In genomic region chr9:133742849-133743444, GRCh38 we compare ENCODE assay signal across 1 cellular context.
A peak's percentile ranks its signal among the peaks of the same experiment; 100 is the strongest.
TF ChIP-seq lines count a peak whose summit lies in the region.

No MANE protein-coding gene starts in this region.

TF ChIP-seq in WTC11, 78 proteins besides CTCF, POLR2A, EP300 and RAD21 (continued from another document):
- TF ChIP-seq PRDM15 (CRISPR knock-in tag; IDR thresholded peaks at IDR 0.05) (no peak), ARID4B (CRISPR knock-in tag; IDR thresholded peaks at IDR 0.05; ENCODE audit: borderline replicate concordance) (no peak), HMGXB4 (CRISPR knock-in tag; IDR thresholded peaks at IDR 0.05) (peak; percentile 38; the same call in 1 of the 2 replicates), ZMAT4 (CRISPR knock-in tag; IDR thresholded peaks at IDR 0.05) (no peak), ZNF263 (CRISPR knock-in tag; IDR thresholded peaks at IDR 0.05; ENCODE audit: low read depth) (peak; percentile 61; the same call in 1 of the 2 replicates), SOX15 (CRISPR knock-in tag; IDR thresholded peaks at IDR 0.05) (no peak), E2F4 (CRISPR knock-in tag; IDR thresholded peaks at IDR 0.05; ENCODE audit: borderline replicate concordance, low read depth) (no peak), ESRRA (CRISPR knock-in tag; IDR thresholded peaks at IDR 0.05; ENCODE audit: borderline replicate concordance) (no peak), OVOL2 (CRISPR knock-in tag; IDR thresholded peaks at IDR 0.05; ENCODE audit: borderline replicate concordance) (no peak), ATF3 (CRISPR knock-in tag; conservative IDR thresholded peaks at IDR 0.05) (no peak), USF2 (CRISPR knock-in tag; IDR thresholded peaks at IDR 0.05) (peak; percentile 37; the same call in 1 of the 2 replicates)
